Comparison of ENCODE assay signal across 9 cellular contexts in genomic region chr13:38872693-38873092, GRCh38.
DNase-seq lines count a peak whose midpoint lies in the region; ATAC-seq and TF ChIP-seq lines count a peak whose summit lies in the region.
"Had no signal": no experiment of that assay in that cellular context is flagged by ENCODE, and none has a peak within 500 bp of the region (broad histone marks: within the 10 kb centered on the region; RNA-seq: fewer than 3 reads in every experiment).

No MANE protein-coding gene starts in this region.

- no peak overlapping the region for H3K9ac ChIP-seq in neural progenitor cell

- peaks cover 0 to 2% (median 0%) of the 10 kb centered on the region in 7 donors for H3K9me3 Mint-ChIP-seq in CD4-positive, CD25-positive, alpha-beta regulatory T cell
- H3K9me3 Mint-ChIP-seq in neural progenitor cell: no peaks in the 10 kb centered on the region

- in situ Hi-C loops in KBM-7 (cut with MboI; ENCODE audit: low pct_unique_long_range_greater_than_20kb, low sequenced_read_pairs): no loop called here

- peaks cover 10% of the 10 kb centered on the region for H3K27me3 Mint-ChIP-seq in CD4-positive, CD25-positive, alpha-beta regulatory T cell
- peaks cover 4% of the 10 kb centered on the region for H3K27me3 Mint-ChIP-seq in neural progenitor cell (ENCODE audit: insufficient read depth, low read depth)

- no peak overlapping the region for H3K27ac Mint-ChIP-seq in CD4-positive, CD25-positive, alpha-beta regulatory T cell
- no peak overlapping the region for H3K27ac Mint-ChIP-seq in neural progenitor cell

- no peak overlapping the region for H3K4me2 ChIP-seq in neural progenitor cell

- H3K36me3 ChIP-seq in CD4-positive, CD25-positive, alpha-beta regulatory T cell (ENCODE audit: control insufficient read depth, insufficient read depth, low read length): no peaks in the 10 kb centered on the region
- no peaks in the 10 kb centered on the region for H3K36me3 ChIP-seq in neural progenitor cell

- H3K4me3 ChIP-seq in CD4-positive, CD25-positive, alpha-beta regulatory T cell (ENCODE audit: low read depth, low read length): no peak overlapping the region
- no peak overlapping the region for H3K4me3 ChIP-seq in neural progenitor cell
- H3K4me3 ChIP-seq: skin epidermis had no signal

- H3K27ac ChIP-seq in CD4-positive, CD25-positive, alpha-beta regulatory T cell (ENCODE audit: insufficient read depth, low read length, poor library complexity, severe bottlenecking): no peak overlapping the region
- H3K27ac ChIP-seq in neural progenitor cell: no peak overlapping the region
- H3K27ac ChIP-seq: skin epidermis had no signal

- peak; percentile 91 for TF ChIP-seq CTCF in neural progenitor cell (IDR thresholded peaks at IDR 0.05)

- H3K4me1 Mint-ChIP-seq in CD4-positive, CD25-positive, alpha-beta regulatory T cell: peaks cover 0 to 2% (median 1%) of the 10 kb centered on the region in 4 donors
- peaks cover 18% of the 10 kb centered on the region for H3K4me1 Mint-ChIP-seq in neural progenitor cell

- no peak overlapping the region for H2AFZ ChIP-seq in neural progenitor cell (replicated peaks)

- H3K27me3 ChIP-seq in CD4-positive, CD25-positive, alpha-beta regulatory T cell (ENCODE audit: control insufficient read depth, insufficient read depth, low read length): peaks cover 5% of the 10 kb centered on the region
- H3K27me3 ChIP-seq in neural progenitor cell: no peaks in the 10 kb centered on the region

- no peaks in the 10 kb centered on the region for H4K20me1 ChIP-seq in neural progenitor cell (ENCODE audit: low read depth)

- H3F3A ChIP-seq in neural progenitor cell (ENCODE audit: low read depth): no peaks in the 10 kb centered on the region

- H3K4me3 Mint-ChIP-seq in CD4-positive, CD25-positive, alpha-beta regulatory T cell: no peak overlapping the region
- H3K4me3 Mint-ChIP-seq in neural progenitor cell: no peak overlapping the region

- peak in 2 of 3 donors; percentile 19 to 44 for DNase-seq in CD4-positive, CD25-positive, alpha-beta regulatory T cell
- DNase-seq in GM19238 (ENCODE audit: insufficient read length, low spot score): peak; percentile 8
- DNase-seq in KBM-7: peak; percentile 48
- DNase-seq in UCSD-AML1 (lab: John Stamatoyannopoulos, UW; ENCODE audit: unreplicated experiment): peak; percentile 19
- DNase-seq in epidermal melanocyte (ENCODE audit: insufficient read length, low spot score): peak; percentile 26
- peak; percentile 76 for DNase-seq in neural progenitor cell (ENCODE audit: low spot score)

- no peaks in the 10 kb centered on the region for H3K36me3 Mint-ChIP-seq in CD4-positive, CD25-positive, alpha-beta regulatory T cell
- H3K36me3 Mint-ChIP-seq in neural progenitor cell: no peaks in the 10 kb centered on the region

- no peak for ATAC-seq in CD4-positive, CD25-positive, alpha-beta regulatory T cell (ENCODE audit: low read depth in 2 of 2)
- ATAC-seq in GM18498 (IDR thresholded peaks at IDR 0.05; ENCODE audit: unreplicated experiment): no peak
- no peak for ATAC-seq in GM21526 (IDR thresholded peaks at IDR 0.05; ENCODE audit: low FRiP score, unreplicated experiment)

- H3K9me3 ChIP-seq in CD4-positive, CD25-positive, alpha-beta regulatory T cell (ENCODE audit: control insufficient read depth in 2 of 2, low read length in 2 of 2): no peaks in the 10 kb centered on the region
- H3K9me3 ChIP-seq in neural progenitor cell (ENCODE audit: low read depth): no peaks in the 10 kb centered on the region

- no peaks in the 10 kb centered on the region for H3K79me2 ChIP-seq in neural progenitor cell (ENCODE audit: low read depth)

- no peaks in the 10 kb centered on the region for H3K4me1 ChIP-seq in CD4-positive, CD25-positive, alpha-beta regulatory T cell (ENCODE audit: control insufficient read depth, insufficient read depth, low read length, poor library complexity, severe bottlenecking)
- H3K4me1 ChIP-seq in neural progenitor cell: no peaks in the 10 kb centered on the region

Comparison
In these comparisons a context has a peak if more than half of its experiments do, and no peak if none do; other contexts are left out.
1. DNase-seq: peak in every context shown above with its lines; median percentile 76 in neural progenitor cell; 48 in KBM-7; 32 in CD4-positive, CD25-positive, alpha-beta regulatory T cell; 26 in epidermal melanocyte; 19 in UCSD-AML1; 8 in GM19238.